ENCODE assay signal across 1 cellular context in genomic region chr7:93945756-93946540, GRCh38.
TF ChIP-seq lines count a peak whose summit lies in the region.

No MANE protein-coding gene starts in this region.

TF ChIP-seq in K562, 482 proteins besides CTCF, POLR2A, EP300 and RAD21 (continued from another document and continues in another):
- TF ChIP-seq, protein P1, sequence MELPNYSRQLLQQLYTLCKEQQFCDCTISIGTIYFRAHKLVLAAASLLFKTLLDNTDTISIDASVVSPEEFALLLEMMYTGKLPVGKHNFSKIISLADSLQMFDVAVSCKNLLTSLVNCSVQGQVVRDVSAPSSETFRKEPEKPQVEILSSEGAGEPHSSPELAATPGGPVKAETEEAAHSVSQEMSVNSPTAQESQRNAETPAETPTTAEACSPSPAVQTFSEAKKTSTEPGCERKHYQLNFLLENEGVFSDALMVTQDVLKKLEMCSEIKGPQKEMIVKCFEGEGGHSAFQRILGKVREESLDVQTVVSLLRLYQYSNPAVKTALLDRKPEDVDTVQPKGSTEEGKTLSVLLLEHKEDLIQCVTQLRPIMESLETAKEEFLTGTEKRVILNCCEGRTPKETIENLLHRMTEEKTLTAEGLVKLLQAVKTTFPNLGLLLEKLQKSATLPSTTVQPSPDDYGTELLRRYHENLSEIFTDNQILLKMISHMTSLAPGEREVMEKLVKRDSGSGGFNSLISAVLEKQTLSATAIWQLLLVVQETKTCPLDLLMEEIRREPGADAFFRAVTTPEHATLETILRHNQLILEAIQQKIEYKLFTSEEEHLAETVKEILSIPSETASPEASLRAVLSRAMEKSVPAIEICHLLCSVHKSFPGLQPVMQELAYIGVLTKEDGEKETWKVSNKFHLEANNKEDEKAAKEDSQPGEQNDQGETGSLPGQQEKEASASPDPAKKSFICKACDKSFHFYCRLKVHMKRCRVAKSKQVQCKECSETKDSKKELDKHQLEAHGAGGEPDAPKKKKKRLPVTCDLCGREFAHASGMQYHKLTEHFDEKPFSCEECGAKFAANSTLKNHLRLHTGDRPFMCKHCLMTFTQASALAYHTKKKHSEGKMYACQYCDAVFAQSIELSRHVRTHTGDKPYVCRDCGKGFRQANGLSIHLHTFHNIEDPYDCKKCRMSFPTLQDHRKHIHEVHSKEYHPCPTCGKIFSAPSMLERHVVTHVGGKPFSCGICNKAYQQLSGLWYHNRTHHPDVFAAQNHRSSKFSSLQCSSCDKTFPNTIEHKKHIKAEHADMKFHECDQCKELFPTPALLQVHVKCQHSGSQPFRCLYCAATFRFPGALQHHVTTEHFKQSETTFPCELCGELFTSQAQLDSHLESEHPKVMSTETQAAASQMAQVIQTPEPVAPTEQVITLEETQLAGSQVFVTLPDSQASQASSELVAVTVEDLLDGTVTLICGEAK (IDR thresholded peaks at IDR 0.05), result no peak
- TF ChIP-seq, protein P1 (CRISPR knock-in tag; IDR thresholded peaks at IDR 0.05), result no peak
- TF ChIP-seq SRSF1 (IDR thresholded peaks at IDR 0.05; ENCODE audit: low read depth, low read length), result no peak
- no peak for TF ChIP-seq LARP7 (IDR thresholded peaks at IDR 0.05)
- TF ChIP-seq CSDE1 (IDR thresholded peaks at IDR 0.05), result no peak
- peak; percentile 85 for TF ChIP-seq CBFA2T3 (IDR thresholded peaks at IDR 0.05)
- no peak for TF ChIP-seq NR1H2 (CRISPR knock-in tag; IDR thresholded peaks at IDR 0.05)
- TF ChIP-seq CCAR2 (IDR thresholded peaks at IDR 0.05; ENCODE audit: low read depth, low read length), result no peak
- no peak for TF ChIP-seq RFX7 (CRISPR knock-in tag; IDR thresholded peaks at IDR 0.05)
- TF ChIP-seq ELK3 (CRISPR knock-in tag; IDR thresholded peaks at IDR 0.05), result no peak
- TF ChIP-seq HDAC1 (IDR thresholded peaks at IDR 0.05), result 0 out of 4 replicates have a peak, but pooled peaks of 1 of the 2 experiments have one; percentile 25
- TF ChIP-seq SMAD2 (IDR thresholded peaks at IDR 0.05; ENCODE audit: low read depth, low read length), result no peak
- no peak for TF ChIP-seq RAD51 (IDR thresholded peaks at IDR 0.05; ENCODE audit: borderline replicate concordance, low read depth)
- no peak for TF ChIP-seq POLR2G (IDR thresholded peaks at IDR 0.05; ENCODE audit: low read depth, low read length)
- TF ChIP-seq WHSC1 (IDR thresholded peaks at IDR 0.05; ENCODE audit: low read length), result no peak
- TF ChIP-seq NFYB (IDR thresholded peaks at IDR 0.05; ENCODE audit: extremely low read depth, insufficient read length), result no peak
- TF ChIP-seq MAFG (tag; conservative IDR thresholded peaks at IDR 0.05), result no peak
- no peak for TF ChIP-seq BCLAF1 (IDR thresholded peaks at IDR 0.05; ENCODE audit: borderline replicate concordance in 1 of 2, control insufficient read depth in 1 of 2, low read depth in 2 of 2, low read length in 1 of 2)
- TF ChIP-seq, protein P2, sequence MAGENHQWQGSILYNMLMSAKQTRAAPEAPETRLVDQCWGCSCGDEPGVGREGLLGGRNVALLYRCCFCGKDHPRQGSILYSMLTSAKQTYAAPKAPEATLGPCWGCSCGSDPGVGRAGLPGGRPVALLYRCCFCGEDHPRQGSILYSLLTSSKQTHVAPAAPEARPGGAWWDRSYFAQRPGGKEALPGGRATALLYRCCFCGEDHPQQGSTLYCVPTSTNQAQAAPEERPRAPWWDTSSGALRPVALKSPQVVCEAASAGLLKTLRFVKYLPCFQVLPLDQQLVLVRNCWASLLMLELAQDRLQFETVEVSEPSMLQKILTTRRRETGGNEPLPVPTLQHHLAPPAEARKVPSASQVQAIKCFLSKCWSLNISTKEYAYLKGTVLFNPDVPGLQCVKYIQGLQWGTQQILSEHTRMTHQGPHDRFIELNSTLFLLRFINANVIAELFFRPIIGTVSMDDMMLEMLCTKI (IDR thresholded peaks at IDR 0.05; ENCODE audit: partially characterized antibody), result no peak
- no peak for TF ChIP-seq ESRRA (IDR thresholded peaks at IDR 0.05; ENCODE audit: borderline replicate concordance, low read depth)
- no peak for TF ChIP-seq BDP1 (IDR thresholded peaks at IDR 0.05; ENCODE audit: insufficient read depth, insufficient read length)
- TF ChIP-seq, protein P3, sequence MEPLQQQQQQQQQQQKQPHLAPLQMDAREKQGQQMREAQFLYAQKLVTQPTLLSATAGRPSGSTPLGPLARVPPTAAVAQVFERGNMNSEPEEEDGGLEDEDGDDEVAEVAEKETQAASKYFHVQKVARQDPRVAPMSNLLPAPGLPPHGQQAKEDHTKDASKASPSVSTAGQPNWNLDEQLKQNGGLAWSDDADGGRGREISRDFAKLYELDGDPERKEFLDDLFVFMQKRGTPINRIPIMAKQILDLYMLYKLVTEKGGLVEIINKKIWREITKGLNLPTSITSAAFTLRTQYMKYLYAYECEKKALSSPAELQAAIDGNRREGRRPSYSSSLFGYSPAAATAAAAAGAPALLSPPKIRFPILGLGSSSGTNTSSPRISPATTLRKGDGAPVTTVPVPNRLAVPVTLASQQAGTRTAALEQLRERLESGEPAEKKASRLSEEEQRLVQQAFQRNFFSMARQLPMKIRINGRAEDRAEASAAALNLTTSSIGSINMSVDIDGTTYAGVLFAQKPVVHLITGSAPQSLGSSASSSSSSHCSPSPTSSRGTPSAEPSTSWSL (CRISPR knock-in tag; IDR thresholded peaks at IDR 0.05; ENCODE audit: borderline replicate concordance), result no peak
- TF ChIP-seq KLF16 (IDR thresholded peaks at IDR 0.05), result peak; percentile 58
- TF ChIP-seq ZBTB1 (CRISPR knock-in tag; IDR thresholded peaks at IDR 0.05; ENCODE audit: borderline replicate concordance, low read depth), result no peak
- TF ChIP-seq, protein P4, sequence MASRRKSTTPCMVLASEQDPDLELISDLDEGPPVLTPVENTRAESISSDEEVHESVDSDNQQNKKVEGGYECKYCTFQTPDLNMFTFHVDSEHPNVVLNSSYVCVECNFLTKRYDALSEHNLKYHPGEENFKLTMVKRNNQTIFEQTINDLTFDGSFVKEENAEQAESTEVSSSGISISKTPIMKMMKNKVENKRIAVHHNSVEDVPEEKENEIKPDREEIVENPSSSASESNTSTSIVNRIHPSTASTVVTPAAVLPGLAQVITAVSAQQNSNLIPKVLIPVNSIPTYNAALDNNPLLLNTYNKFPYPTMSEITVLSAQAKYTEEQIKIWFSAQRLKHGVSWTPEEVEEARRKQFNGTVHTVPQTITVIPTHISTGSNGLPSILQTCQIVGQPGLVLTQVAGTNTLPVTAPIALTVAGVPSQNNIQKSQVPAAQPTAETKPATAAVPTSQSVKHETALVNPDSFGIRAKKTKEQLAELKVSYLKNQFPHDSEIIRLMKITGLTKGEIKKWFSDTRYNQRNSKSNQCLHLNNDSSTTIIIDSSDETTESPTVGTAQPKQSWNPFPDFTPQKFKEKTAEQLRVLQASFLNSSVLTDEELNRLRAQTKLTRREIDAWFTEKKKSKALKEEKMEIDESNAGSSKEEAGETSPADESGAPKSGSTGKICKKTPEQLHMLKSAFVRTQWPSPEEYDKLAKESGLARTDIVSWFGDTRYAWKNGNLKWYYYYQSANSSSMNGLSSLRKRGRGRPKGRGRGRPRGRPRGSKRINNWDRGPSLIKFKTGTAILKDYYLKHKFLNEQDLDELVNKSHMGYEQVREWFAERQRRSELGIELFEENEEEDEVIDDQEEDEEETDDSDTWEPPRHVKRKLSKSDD (conservative IDR thresholded peaks at IDR 0.05; ENCODE audit: low read length), result no peak
- peak; percentile 43; the same call in 1 of the 2 replicates for TF ChIP-seq DPF2 (IDR thresholded peaks at IDR 0.05)
- TF ChIP-seq RBM34 (IDR thresholded peaks at IDR 0.05; ENCODE audit: borderline replicate concordance, insufficient read depth, low read length), result no peak
- peak; percentile 79 for TF ChIP-seq TEAD4 (IDR thresholded peaks at IDR 0.05; ENCODE audit: low read length)
- no peak for TF ChIP-seq TEAD4 (CRISPR knock-in tag; IDR thresholded peaks at IDR 0.05; ENCODE audit: borderline replicate concordance)
- peak; percentile 85 for TF ChIP-seq ARID1B (IDR thresholded peaks at IDR 0.05)
- no peak for TF ChIP-seq PTTG1 (tag; IDR thresholded peaks at IDR 0.05; ENCODE audit: low read depth)
- TF ChIP-seq, protein P5, sequence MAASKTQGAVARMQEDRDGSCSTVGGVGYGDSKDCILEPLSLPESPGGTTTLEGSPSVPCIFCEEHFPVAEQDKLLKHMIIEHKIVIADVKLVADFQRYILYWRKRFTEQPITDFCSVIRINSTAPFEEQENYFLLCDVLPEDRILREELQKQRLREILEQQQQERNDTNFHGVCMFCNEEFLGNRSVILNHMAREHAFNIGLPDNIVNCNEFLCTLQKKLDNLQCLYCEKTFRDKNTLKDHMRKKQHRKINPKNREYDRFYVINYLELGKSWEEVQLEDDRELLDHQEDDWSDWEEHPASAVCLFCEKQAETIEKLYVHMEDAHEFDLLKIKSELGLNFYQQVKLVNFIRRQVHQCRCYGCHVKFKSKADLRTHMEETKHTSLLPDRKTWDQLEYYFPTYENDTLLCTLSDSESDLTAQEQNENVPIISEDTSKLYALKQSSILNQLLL (CRISPR knock-in tag; IDR thresholded peaks at IDR 0.05; ENCODE audit: borderline replicate concordance), result no peak
- no peak for TF ChIP-seq STAT5B (CRISPR knock-in tag; IDR thresholded peaks at IDR 0.05)
- TF ChIP-seq CTCFL (IDR thresholded peaks at IDR 0.05; ENCODE audit: borderline replicate concordance, insufficient read depth, low read depth, low read length, poor library complexity, severe bottlenecking), result no peak
- no peak; the same call in 1 of the 2 replicates for TF ChIP-seq CREB1 (IDR thresholded peaks at IDR 0.05)
- no peak for TF ChIP-seq CREB1 (CRISPR knock-in tag; IDR thresholded peaks at IDR 0.05)
- no peak for TF ChIP-seq CHCHD3 (CRISPR knock-in tag; IDR thresholded peaks at IDR 0.05)
- no peak for TF ChIP-seq CC2D1A (IDR thresholded peaks at IDR 0.05)
- TF ChIP-seq NFATC3 (IDR thresholded peaks at IDR 0.05), result no peak
